In the genomic region with DNA sequence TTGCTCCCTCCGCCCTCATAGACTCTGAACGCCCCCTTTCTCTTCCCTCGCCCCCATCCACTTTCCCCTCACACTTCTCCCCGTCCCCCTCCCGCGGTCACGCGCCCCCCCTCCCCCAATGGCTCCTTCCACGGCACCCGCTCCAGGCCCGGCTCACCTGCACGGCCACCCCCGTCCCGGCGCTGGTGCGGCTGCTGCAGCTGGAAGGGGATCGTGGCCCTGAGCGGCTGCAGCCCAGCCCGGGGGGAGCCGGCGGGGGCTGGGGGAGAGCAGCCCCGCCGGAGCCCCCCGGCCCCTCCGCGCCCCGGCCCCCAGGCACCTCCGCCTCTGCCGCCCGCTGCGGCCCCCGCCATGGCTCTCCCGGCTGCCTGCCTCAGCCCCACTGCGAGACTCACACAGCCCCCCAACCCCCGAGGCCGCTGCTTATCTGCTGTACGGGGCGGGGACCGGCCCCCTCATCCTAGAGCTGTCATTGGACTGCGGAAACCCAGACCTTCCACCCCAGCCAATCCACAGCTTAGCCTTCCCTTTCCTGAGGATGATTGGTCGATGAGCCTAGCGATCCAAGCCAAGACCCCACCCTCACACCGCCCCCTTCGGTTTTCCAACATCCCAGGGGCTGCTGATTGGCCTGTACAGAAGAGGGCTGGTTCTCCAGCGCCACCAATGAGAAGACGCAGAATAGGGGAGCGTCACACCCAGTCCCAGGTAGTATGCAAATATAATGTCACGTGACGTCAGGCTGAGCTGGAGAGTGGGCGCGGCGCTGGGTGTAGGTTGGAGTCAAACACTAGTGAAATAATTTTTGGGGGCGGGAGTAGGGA, we compare ENCODE assay signal across 8 cellular contexts.
DNase-seq lines count a peak whose midpoint lies in the region; TF ChIP-seq lines count a peak whose summit lies in the region.

TSS of gene FAM117A (minus strand) at position 397 of the 824 bp plus-strand sequence. CDS start at position 353, 44 bp downstream.

- peak within 1 kb of the TSS; percentile 67 for H3K27ac ChIP-seq in effector memory CD4-positive, alpha-beta T cell (ENCODE audit: insufficient read depth, low read length, poor library complexity, severe bottlenecking)

- TF ChIP-seq CTCF in GM20000 (IDR thresholded peaks at IDR 0.05; ENCODE audit: extremely low read depth, missing control alignments) = no peak

- peak within 1 kb of the TSS; percentile 65 for H3K4me3 ChIP-seq in effector memory CD4-positive, alpha-beta T cell (ENCODE audit: insufficient read depth, low read depth, low read length, poor library complexity, severe bottlenecking)

- DNase-seq in COLO668 (lab: John Stamatoyannopoulos, UW; ENCODE audit: unreplicated experiment) = peak; percentile 79
- peak; percentile 98 for DNase-seq in GM20000 (ENCODE audit: low spot score)
- peak; percentile 97 for DNase-seq in HS-5 (ENCODE audit: low read depth)
- peak; percentile 89 for DNase-seq in NK-92 treated with Interleukin-12 subunit alpha and Interleukin-12 subunit beta, amount 100 ng/mL, for 24 hours (lab: John Stamatoyannopoulos, UW)
- peak; percentile 84 to 94 for DNase-seq in activated CD8-positive, alpha-beta memory T cell treated with anti-CD3 and anti-CD28 coated beads for 1 hour (ENCODE audit: extremely low read depth in 1 of 2, low read depth in 1 of 2)
- peak; percentile 95 to 98 (median 97) for DNase-seq in effector memory CD4-positive, alpha-beta T cell
- DNase-seq in medulla oblongata (ENCODE audit: extremely low spot score) = peak; percentile 99
- peak; percentile 87 to 98 (median 94) for DNase-seq in stimulated activated CD4-positive, alpha-beta T cell treated with anti-CD3 and anti-CD28 coated beads, TNF-alpha, amount 100 ng/mL, for 48 hours (ENCODE audit: low read depth in 3 of 3)

- no peaks in the 10 kb centered on the region for H3K36me3 ChIP-seq in effector memory CD4-positive, alpha-beta T cell (ENCODE audit: control insufficient read depth, insufficient read depth, low read length)

- H3K27me3 ChIP-seq in effector memory CD4-positive, alpha-beta T cell (replicated peaks; ENCODE audit: control insufficient read depth, insufficient read depth, low read length, poor library complexity, severe bottlenecking) = no peaks in the 10 kb centered on the region

- no peaks in the 10 kb centered on the region for H3K9me3 ChIP-seq in effector memory CD4-positive, alpha-beta T cell (ENCODE audit: control insufficient read depth, low read length)

- H3K4me1 ChIP-seq in effector memory CD4-positive, alpha-beta T cell (ENCODE audit: control insufficient read depth, insufficient read depth, low read length, poor library complexity, severe bottlenecking) = peaks cover 37% of the 10 kb centered on the region

Comparison
In these comparisons a context has a peak if more than half of its experiments do, and no peak if none do; other contexts are left out.
1. Peak in every context shown above with its lines: DNase-seq, H3K4me3 ChIP-seq and H3K27ac ChIP-seq.